Comparison of ENCODE assay signal across 1 cellular context in genomic region chr17:3956558-3956957, GRCh38.
A peak's percentile ranks its signal among the peaks of the same experiment; 100 is the strongest.
TF ChIP-seq lines count a peak whose summit lies in the region.

No MANE protein-coding gene starts in this region.

TF ChIP-seq in K562, 482 proteins besides CTCF, POLR2A, EP300 and RAD21:
- TF ChIP-seq BMI1 (IDR thresholded peaks at IDR 0.05; ENCODE audit: low read length): no peak
- TF ChIP-seq YY1 (IDR thresholded peaks at IDR 0.05; ENCODE audit: borderline replicate concordance in 1 of 3, control insufficient read depth in 1 of 3, extremely low read depth in 1 of 3, insufficient read depth in 3 of 3, insufficient read length in 1 of 3, insufficient replicate concordance in 2 of 3, low read depth in 1 of 3, low read length in 2 of 3): no peak
- TF ChIP-seq FOXM1 (IDR thresholded peaks at IDR 0.05; ENCODE audit: low read depth): no peak
- TF ChIP-seq FOXM1 (CRISPR knock-in tag; IDR thresholded peaks at IDR 0.05; ENCODE audit: low read depth): no peak
- no peak for TF ChIP-seq NEUROD1 (IDR thresholded peaks at IDR 0.05; ENCODE audit: borderline replicate concordance, low read depth, low read length, partially characterized antibody)
- TF ChIP-seq ARID3A (IDR thresholded peaks at IDR 0.05; ENCODE audit: borderline replicate concordance, low read depth, low read length): no peak
- TF ChIP-seq ZBTB26 (CRISPR knock-in tag; IDR thresholded peaks at IDR 0.05): no peak
- TF ChIP-seq RBM22 (IDR thresholded peaks at IDR 0.05; ENCODE audit: low read depth, low read length, poor library complexity, severe bottlenecking): peak; percentile 49
- TF ChIP-seq NR1H2 (CRISPR knock-in tag; IDR thresholded peaks at IDR 0.05): no peak
- no peak for TF ChIP-seq CHD7 (IDR thresholded peaks at IDR 0.05; ENCODE audit: low read depth, low read length)
- no peak for TF ChIP-seq RCOR1 (IDR thresholded peaks at IDR 0.05; ENCODE audit: borderline replicate concordance in 1 of 2, low read depth in 2 of 2, low read length in 2 of 2)
- no peak for TF ChIP-seq MAFF (IDR thresholded peaks at IDR 0.05; ENCODE audit: low read length)
- TF ChIP-seq ELK1 (CRISPR knock-in tag; IDR thresholded peaks at IDR 0.05): no peak
- TF ChIP-seq POLR2G (IDR thresholded peaks at IDR 0.05; ENCODE audit: low read depth, low read length): peak; percentile 72
- peak; percentile 61 for TF ChIP-seq RBFOX2 (IDR thresholded peaks at IDR 0.05; ENCODE audit: low read depth, low read length)
- peak; percentile 14; the same call in 1 of the 2 replicates for TF ChIP-seq EGR1 (conservative IDR thresholded peaks at IDR 0.05)
- TF ChIP-seq FOXP4 (CRISPR knock-in tag; IDR thresholded peaks at IDR 0.05; ENCODE audit: borderline replicate concordance): no peak
- TF ChIP-seq NCOA6 (IDR thresholded peaks at IDR 0.05): no peak
